8 cellular contexts compared by ENCODE assay signal in the genomic region with DNA sequence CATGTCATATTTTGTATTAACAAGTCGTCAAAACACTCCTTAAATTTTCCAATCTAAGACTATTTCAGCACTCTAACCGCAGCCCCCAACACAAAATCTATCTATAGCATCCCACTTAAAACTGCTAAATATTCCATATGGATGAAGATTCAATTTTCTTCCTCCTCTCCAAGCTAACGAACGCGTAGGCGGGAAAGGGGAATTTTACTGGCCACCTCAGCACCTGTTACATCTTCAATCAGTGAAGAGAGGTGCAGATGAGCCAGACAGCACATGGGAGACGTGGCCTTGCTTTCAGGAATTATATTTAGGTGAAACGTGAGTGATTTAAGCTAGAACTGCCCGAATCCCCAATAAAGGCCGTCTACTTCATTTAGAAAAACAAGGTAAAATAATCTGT. TPM values are rescaled to one million over a fixed set of nuclear protein-coding genes. Genes with fewer than 3 reads are reported as not detected.
DNase-seq lines count a peak whose midpoint lies in the region; ATAC-seq and TF ChIP-seq lines count a peak whose summit lies in the region.

No MANE protein-coding gene starts in this region.

- H3K27me3 ChIP-seq in gastrocnemius medialis, result no peaks in the 10 kb centered on the region

- peaks cover 48 to 59% of the 10 kb centered on the region in 2 donors for H3K4me1 ChIP-seq in gastrocnemius medialis

- TF ChIP-seq CTCF in GM10266 (IDR thresholded peaks at IDR 0.05; ENCODE audit: control insufficient read depth, insufficient read depth, low read depth, missing control alignments) (no peak), gastrocnemius medialis (IDR thresholded peaks at IDR 0.05 in 4 of 5, conservative IDR thresholded peaks at IDR 0.05 in 1 of 5) (no peak)

- H3K27ac ChIP-seq in epithelial cell of prostate (peak overlapping the region; percentile 85), gastrocnemius medialis (peak overlapping the region; percentile 94 to 98 (median 96))

- in situ Hi-C loops in gastrocnemius medialis (cut with MboI; ENCODE audit: low sequenced_read_pairs in 4 of 4), result loop anchor here in 2 of 4 donors (25.0 kb wide), 1 partner anchor 932 kb away; the partner anchor contains the start of gene SPRY2 (in 2 of the 2)

- H3K9me3 ChIP-seq in gastrocnemius medialis, result no peaks in the 10 kb centered on the region

- TF ChIP-seq POLR2A in gastrocnemius medialis (IDR thresholded peaks at IDR 0.05), result no peak

- no peaks in the 10 kb centered on the region for H3K36me3 ChIP-seq in gastrocnemius medialis

- ATAC-seq in gastrocnemius medialis, result no peak
- no peak for ATAC-seq in HG03108 (IDR thresholded peaks at IDR 0.05; ENCODE audit: unreplicated experiment)
- no peak for ATAC-seq in HG03460 (IDR thresholded peaks at IDR 0.05; ENCODE audit: unreplicated experiment)

- intact Hi-C loops in gastrocnemius medialis (cut with DNase I; ENCODE audit: low total_unique reads), result loop anchor here (5.0 to 10.0 kb wide), 3 partner anchors 77 to 937 kb away; partner anchors contain the start of genes NDFIP2 and SPRY2

- DNase-seq in GM10266 (ENCODE audit: extremely low spot score), result peak; percentile 38
- peak; percentile 46 for DNase-seq in NAMALWA (ENCODE audit: low spot score)
- DNase-seq in epithelial cell of prostate (ENCODE audit: low read depth, low spot score), result no peak
- no peak for DNase-seq in gastrocnemius medialis
- no peak for DNase-seq in AML-193 (lab: John Stamatoyannopoulos, UW)
- DNase-seq in kidney glomerular epithelial cell (lab: John Stamatoyannopoulos, UW), result no peak

- peak overlapping the region; percentile 87 to 96 (median 94) for H3K4me3 ChIP-seq in gastrocnemius medialis

RNA-seq across cellular contexts. Expression of gene RBM26, which starts 1.1 kb away (rescaled TPM):
- total RNA-seq in gastrocnemius medialis, result 10 to 100 TPM; 14.9 to 44.8 (median 23.1) TPM

Comparison
In these comparisons a context has a peak if more than half of its experiments do, and no peak if none do; other contexts are left out.
1. DNase-seq: peak in GM10266 (single experiment) and NAMALWA (single experiment); none in epithelial cell of prostate (single experiment), gastrocnemius medialis (0 of 2), AML-193 (0 of 2) and kidney glomerular epithelial cell (single experiment).